In the genomic region with DNA sequence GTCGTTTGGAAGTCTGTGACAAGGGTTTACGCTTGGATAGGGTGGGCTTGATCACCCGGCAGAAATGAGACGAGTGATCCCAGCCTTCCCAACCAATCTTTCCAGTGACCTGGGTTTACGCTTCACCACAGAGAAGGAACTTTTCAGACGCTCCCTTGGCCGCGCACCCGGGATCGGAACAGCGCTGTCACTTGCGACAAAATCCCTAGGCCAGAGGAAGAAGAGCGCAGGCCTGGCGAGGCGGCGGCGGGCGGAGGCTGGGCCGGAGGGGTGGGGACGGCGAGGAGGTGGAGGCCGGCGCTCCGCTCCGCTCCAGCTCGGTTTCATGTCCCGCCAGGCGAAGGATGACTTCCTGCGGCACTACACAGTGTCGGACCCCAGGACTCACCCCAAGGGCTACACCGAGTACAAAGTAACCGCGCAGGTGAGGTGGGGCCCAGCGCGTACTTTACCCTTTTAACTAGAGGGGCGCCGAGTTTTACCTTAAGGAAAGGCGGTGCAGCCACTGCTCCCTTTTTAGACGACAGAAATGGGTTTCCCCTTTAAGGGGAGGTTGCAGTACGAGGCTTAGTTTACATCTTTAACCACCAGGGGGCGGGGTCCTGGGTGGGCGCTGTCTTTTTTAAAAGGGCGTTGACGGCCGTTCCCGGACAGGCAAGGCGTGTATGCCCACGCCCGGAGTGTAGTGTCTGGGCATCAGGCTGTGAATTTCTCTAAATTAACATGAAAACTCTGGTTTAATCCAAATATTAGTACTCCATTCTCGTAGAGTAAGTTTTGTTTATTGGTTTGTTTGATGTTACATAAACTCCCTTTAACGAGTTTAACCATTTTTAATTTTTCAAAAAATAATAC, we compare ENCODE assay signal across 8 cellular contexts. TPM values are rescaled to one million over a fixed set of nuclear protein-coding genes. Genes with fewer than 3 reads are reported as not detected.
A peak's percentile ranks its signal among the peaks of the same experiment; 100 is the strongest.
DNase-seq lines count a peak whose midpoint lies in the region; ATAC-seq and FAIRE-seq lines count a peak whose summit lies in the region.

A gene with protein sequence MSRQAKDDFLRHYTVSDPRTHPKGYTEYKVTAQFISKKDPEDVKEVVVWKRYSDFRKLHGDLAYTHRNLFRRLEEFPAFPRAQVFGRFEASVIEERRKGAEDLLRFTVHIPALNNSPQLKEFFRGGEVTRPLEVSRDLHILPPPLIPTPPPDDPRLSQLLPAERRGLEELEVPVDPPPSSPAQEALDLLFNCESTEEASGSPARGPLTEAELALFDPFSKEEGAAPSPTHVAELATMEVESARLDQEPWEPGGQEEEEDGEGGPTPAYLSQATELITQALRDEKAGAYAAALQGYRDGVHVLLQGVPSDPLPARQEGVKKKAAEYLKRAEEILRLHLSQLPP (plus strand): TSS at position 227 of the 855 bp plus-strand sequence. CDS start 99 bp downstream, at position 326.

- H3K27ac ChIP-seq in BLaER1: peak within 1 kb of the TSS; percentile 86
- peak within 1 kb of the TSS; percentile 93 for H3K27ac ChIP-seq in cingulate gyrus (ENCODE audit: low read depth, low read length)

- peak; percentile 66 for ATAC-seq in HG03457 (IDR thresholded peaks at IDR 0.05; ENCODE audit: unreplicated experiment)
- peak; percentile 89 for ATAC-seq in left colon

- peaks cover 31% of the 10 kb centered on the region for H3K4me1 ChIP-seq in BLaER1

- H4K20me1 ChIP-seq in BLaER1: no peaks in the 10 kb centered on the region

- intact Hi-C loops in left colon (cut with DNase I, micrococcal nuclease): no loop called here

- H3K4me2 ChIP-seq in BLaER1: peak within 1 kb of the TSS; percentile 75

- peaks cover 13% of the 10 kb centered on the region; the same call in 1 of the 2 replicates for H3K36me3 ChIP-seq in BLaER1

- H3K9ac ChIP-seq in BLaER1: peak within 1 kb of the TSS; percentile 76

- DNase-seq in GM19239 (ENCODE audit: insufficient read length, low spot score) (peak; percentile 91), NCI-H524 (lab: John Stamatoyannopoulos, UW) (peak; percentile 85 to 94), left colon (peak; percentile 93 to 94)
- DNase-seq in activated CD4-positive, alpha-beta T cell treated with anti-CD3 and anti-CD28 coated beads for 4 hours: peak; percentile 89 to 91
- DNase-seq in stimulated activated CD4-positive, alpha-beta T cell treated with anti-CD3 and anti-CD28 coated beads, Interleukin-1b, Interleukin-23, amount 100 ng/mL, for 48 hours: peak; percentile 92

- no peaks in the 10 kb centered on the region for H3K9me3 ChIP-seq in BLaER1

- peak within 1 kb of the TSS; percentile 70 for H3K4me3 ChIP-seq in BLaER1

- H3K27me3 ChIP-seq in BLaER1: no peaks in the 10 kb centered on the region

- FAIRE-seq in GM19239 (lab: Jason Lieb, UNC): peak; percentile 80

RNA-seq across cellular contexts. Expression of the gene that starts here (rescaled TPM):
- total RNA-seq in left colon: 10 to 100 TPM; 38.9 to 41.4 TPM

Comparison
In these comparisons a context has a peak if more than half of its experiments do, and no peak if none do; other contexts are left out.
1. Peak in every context shown above with its lines: DNase-seq, ATAC-seq, H3K4me3 ChIP-seq and H3K27ac ChIP-seq.